Comparison of ENCODE assay signal across 14 cellular contexts in the genomic region with DNA sequence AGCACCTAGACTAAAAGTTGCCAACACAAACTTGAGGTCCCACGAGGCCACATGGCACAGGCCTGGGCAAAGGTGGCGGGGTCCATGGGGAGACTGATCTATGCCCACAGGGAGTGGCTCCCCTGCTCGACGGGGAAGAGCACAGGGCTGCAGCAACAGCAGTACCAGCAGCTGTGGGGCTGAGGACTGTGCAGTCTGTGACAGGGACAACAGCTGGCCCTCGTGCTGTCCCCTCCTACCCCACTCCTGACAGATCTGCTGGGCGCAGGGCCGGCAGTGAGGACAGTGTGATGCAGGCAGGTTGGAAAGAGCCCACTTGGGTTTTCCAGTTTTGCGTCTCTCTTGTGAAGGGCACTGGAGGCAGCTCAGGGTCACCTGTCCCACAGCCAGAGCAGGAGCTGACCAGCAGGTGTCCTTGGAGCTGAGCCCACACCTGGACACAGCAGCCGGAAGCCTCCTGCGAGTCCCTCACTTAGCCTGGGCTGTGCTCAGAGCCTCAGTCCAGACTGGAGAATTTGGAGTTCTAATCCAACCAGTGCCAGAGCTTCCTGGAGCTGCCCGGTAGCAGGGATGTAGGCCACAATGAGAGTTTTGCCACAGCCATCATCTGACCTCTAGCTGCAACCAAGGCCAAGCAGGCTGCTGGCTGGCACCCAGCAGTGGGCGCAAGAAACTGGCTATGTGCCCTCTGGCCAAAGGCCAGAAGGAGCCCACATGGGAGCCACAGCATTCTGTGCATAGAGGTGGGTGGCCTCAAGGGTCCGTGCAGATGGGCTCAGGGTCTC. TPM values are rescaled to one million over a fixed set of nuclear protein-coding genes. Genes with fewer than 3 reads are reported as not detected.
DNase-seq lines count a peak whose midpoint lies in the region; ATAC-seq and TF ChIP-seq lines count a peak whose summit lies in the region.
"Had no signal": no experiment of that assay in that cellular context is flagged by ENCODE, and none has a peak within 500 bp of the region (broad histone marks: within the 10 kb centered on the region; RNA-seq: fewer than 3 reads in every experiment).

No MANE protein-coding gene starts in this region.

- H3K4me3 ChIP-seq in BLaER1 treated with 17β-estradiol and CSF1 and Interleukin-3, amounts not matched to agents 10 nM and 100 nM: no peak overlapping the region
- H3K4me3 ChIP-seq in HCT116 (replicated peaks in 1 of 2; ENCODE audit: low read depth in 1 of 2, low read length in 2 of 2) (no peak overlapping the region), trophoblast cell (ENCODE audit: low read depth, low read length) (no peak overlapping the region)
- H3K4me3 ChIP-seq: vagina had no signal

- BruUV-seq in HCT116 (replicated peaks; lab: Mats Ljungman, UMichigan): no TSS peak

- H3K79me1 ChIP-seq in trophoblast cell (ENCODE audit: low read length): peaks cover 12% of the 10 kb centered on the region

- H3K9me3 Mint-ChIP-seq in CD4-positive, alpha-beta T cell: no peaks in the 10 kb centered on the region
- H3K9me3 Mint-ChIP-seq: activated CD4-positive, alpha-beta T cell treated with anti-CD3 and anti-CD28 coated beads, Interleukin-2, amount 10 ng/mL, durations not matched to agents 24 days and 14 days; activated naive CD4-positive, alpha-beta T cell treated with anti-CD3 and anti-CD28 coated beads, Interleukin-2, amount 50 U/mL, for 24 hours had no signal

- H2BK120ac ChIP-seq in trophoblast cell (ENCODE audit: insufficient read depth, low read length, poor library complexity): no peak overlapping the region

- H3K4me1 Mint-ChIP-seq in CD4-positive, alpha-beta T cell (ENCODE audit: low read depth): peaks cover 12% of the 10 kb centered on the region

- no peak overlapping the region for H4K8ac ChIP-seq in trophoblast cell (ENCODE audit: low read depth, low read length)

- H3K9me2 ChIP-seq in HCT116 (ENCODE audit: insufficient read depth): no peaks in the 10 kb centered on the region

- no CpG with 5 or more reads among the region's 13 CpGs for WGBS in trophoblast cell (ENCODE audit: extremely low coverage, insufficient coverage, insufficient read length)

- H3K23ac ChIP-seq in trophoblast cell (ENCODE audit: low read length): no peak overlapping the region

- H3K18ac ChIP-seq in trophoblast cell (ENCODE audit: low read length): no peak overlapping the region

- no peak overlapping the region for H3K14ac ChIP-seq in trophoblast cell (ENCODE audit: low read length)

- H4K91ac ChIP-seq in trophoblast cell (ENCODE audit: low read depth, low read length): no peak overlapping the region

- H3K9ac ChIP-seq in BLaER1 treated with 17β-estradiol and CSF1 and Interleukin-3, amounts not matched to agents 10 nM and 100 nM: peak overlapping the region in 9 of 11 experiments; percentile 8 to 50 (median 31); a peak in 15 of 22 replicates
- no peak overlapping the region for H3K9ac ChIP-seq in HCT116 (ENCODE audit: low read length)
- no peak overlapping the region for H3K9ac ChIP-seq in trophoblast cell (ENCODE audit: low read length)

- H2AFZ ChIP-seq in HCT116 (ENCODE audit: low read depth, low read length, poor library complexity, severe bottlenecking): no peak overlapping the region
- no peak overlapping the region for H2AFZ ChIP-seq in trophoblast cell (ENCODE audit: insufficient read depth, low read length, poor library complexity)

- no peak overlapping the region for H2BK12ac ChIP-seq in trophoblast cell (ENCODE audit: low read length)

- TF ChIP-seq RAD21 in HCT116 (IDR thresholded peaks at IDR 0.05; ENCODE audit: low read depth): no peak

- ATAC-seq in HCT116 (no peak), GM18861 (IDR thresholded peaks at IDR 0.05; ENCODE audit: unreplicated experiment) (no peak)
- ATAC-seq in CD4-positive, alpha-beta T cell (ENCODE audit: poor library complexity): no peak

- no peak overlapping the region for H3K27ac Mint-ChIP-seq in CD4-positive, alpha-beta T cell
- H3K27ac Mint-ChIP-seq: activated CD4-positive, alpha-beta T cell treated with anti-CD3 and anti-CD28 coated beads, Interleukin-2, amount 10 ng/mL, durations not matched to agents 24 days and 14 days had no signal

- H3K9me3 ChIP-seq in BLaER1 treated with 17β-estradiol and CSF1 and Interleukin-3, amounts not matched to agents 10 nM and 100 nM (replicated peaks in 1 of 11): no peaks in the 10 kb centered on the region
- H3K9me3 ChIP-seq in HCT116 (ENCODE audit: control insufficient read depth in 1 of 2, insufficient read depth in 1 of 2, low read depth in 1 of 2, low read length in 2 of 2) (no peaks in the 10 kb centered on the region), trophoblast cell (ENCODE audit: insufficient read depth, low read depth, low read length) (no peaks in the 10 kb centered on the region)
- H3K9me3 ChIP-seq in CD4-positive, alpha-beta T cell (ENCODE audit: control insufficient read depth, low read length): no peaks in the 10 kb centered on the region
- H3K9me3 ChIP-seq: vagina had no signal

- no peak overlapping the region for H2AK5ac ChIP-seq in trophoblast cell (ENCODE audit: low read length)

- intact Hi-C loops in HCT116 (cut with micrococcal nuclease): no loop called here
- intact Hi-C loops in CD4-positive, alpha-beta T cell (cut with DNase I, micrococcal nuclease): no loop called here

- no peak overlapping the region for H2BK5ac ChIP-seq in trophoblast cell (ENCODE audit: low read depth, low read length, poor library complexity)

- peak overlapping the region in 10 of 11 experiments; percentile 29 to 63 (median 49); a peak in 20 of 22 replicates for H3K27ac ChIP-seq in BLaER1 treated with 17β-estradiol and CSF1 and Interleukin-3, amounts not matched to agents 10 nM and 100 nM
- H3K27ac ChIP-seq in HCT116 (ENCODE audit: low read depth, low read length): peak overlapping the region; percentile 41; the same call in 1 of the 2 replicates
- H3K27ac ChIP-seq in cingulate gyrus (ENCODE audit: low read depth, low read length): peak overlapping the region; percentile 89
- H3K27ac ChIP-seq in trophoblast cell (ENCODE audit: low read depth, low read length): no peak overlapping the region
- no peak overlapping the region for H3K27ac ChIP-seq in CD4-positive, alpha-beta T cell (ENCODE audit: low read depth, low read length)
- H3K27ac ChIP-seq: vagina had no signal

- no peak overlapping the region for H4K12ac ChIP-seq in trophoblast cell (ENCODE audit: low read depth, low read length)

- H3K4me3 Mint-ChIP-seq in CD4-positive, alpha-beta T cell: no peak overlapping the region
- H3K4me3 Mint-ChIP-seq: activated CD4-positive, alpha-beta T cell treated with anti-CD3 and anti-CD28 coated beads, Interleukin-2, amount 10 ng/mL, durations not matched to agents 24 days and 14 days; activated naive CD4-positive, alpha-beta T cell treated with anti-CD3 and anti-CD28 coated beads, Interleukin-2, amount 50 U/mL, for 24 hours had no signal

- H3K4ac ChIP-seq in trophoblast cell (ENCODE audit: low read depth, low read length): no peak overlapping the region

- peaks cover 40% of the 10 kb centered on the region for H3K36me3 Mint-ChIP-seq in CD4-positive, alpha-beta T cell (ENCODE audit: low read depth)

- peaks cover 16% of the 10 kb centered on the region for H3K27me3 Mint-ChIP-seq in CD4-positive, alpha-beta T cell
- H3K27me3 Mint-ChIP-seq: progenitor cell of endocrine pancreas had no signal

- POLR2A ChIA-PET in HCT116 (lab: Charles Lee): interaction anchor here (0.5 to 0.6 kb wide), 2 partner anchors 68 to 148 kb away, joined by 3 to 5 read pairs; no protein-coding TSS in a partner anchor
- POLR2A ChIA-PET in CD4-positive, alpha-beta T cell (lab: Charles Lee): no interaction called here

- CTCF ChIA-PET in HCT116 (lab: Charles Lee): interaction anchor here (1.0 to 1.1 kb wide), 2 partner anchors 12 to 18 kb away, joined by 3 read pairs; no protein-coding TSS in a partner anchor
- CTCF ChIA-PET in CD4-positive, alpha-beta T cell (lab: Charles Lee): no interaction called here

- peak overlapping the region; percentile 59 to 99 (median 77) for H3K4me2 ChIP-seq in BLaER1 treated with 17β-estradiol and CSF1 and Interleukin-3, amounts not matched to agents 10 nM and 100 nM
- peak overlapping the region; percentile 10; the same call in 1 of the 2 replicates for H3K4me2 ChIP-seq in HCT116 (ENCODE audit: low read length)
- no peak overlapping the region for H3K4me2 ChIP-seq in trophoblast cell (ENCODE audit: low read length)

- peaks cover 30 to 63% (median 57%) of the 10 kb centered on the region in 11 experiments for H4K20me1 ChIP-seq in BLaER1 treated with 17β-estradiol and CSF1 and Interleukin-3, amounts not matched to agents 10 nM and 100 nM
- H4K20me1 ChIP-seq in HCT116 (ENCODE audit: insufficient read depth): peaks cover 8% of the 10 kb centered on the region; the same call in 1 of the 2 replicates

- H3K4me1 ChIP-seq in BLaER1 treated with 17β-estradiol and CSF1 and Interleukin-3, amounts not matched to agents 10 nM and 100 nM: peaks cover 47 to 66% (median 51%) of the 10 kb centered on the region in 10 experiments
- H3K4me1 ChIP-seq in HCT116 (ENCODE audit: control insufficient read depth in 1 of 2, insufficient read depth in 2 of 2, low read length in 2 of 2) (peaks cover 23 to 31% of the 10 kb centered on the region in 2 experiments), trophoblast cell (ENCODE audit: control insufficient read depth in 1 of 2, insufficient read depth in 2 of 2, low read length in 2 of 2) (peaks cover 7 to 10% of the 10 kb centered on the region in 2 experiments)

- DNase-seq in HCT116 (ENCODE audit: low read depth, low spot score) (no peak), trophoblast cell (peak; percentile 37 to 44), HPDE6-E6E7 (ENCODE audit: extremely low spot score) (no peak), NCI-H1417 treated with DMSO at 0.1 percent for 48 hours (lab: John Stamatoyannopoulos, UW) (no peak)
- DNase-seq in CD4-positive, alpha-beta T cell: no peak
- DNase-seq: activated CD4-positive, alpha-beta T cell treated with anti-CD3 and anti-CD28 coated beads, Interleukin-2, amount 10 ng/mL, durations not matched to agents 24 days and 14 days; COR-L47 had no signal

- no peak for TF ChIP-seq POLR2A in HCT116 (IDR thresholded peaks at IDR 0.05; ENCODE audit: borderline replicate concordance, extremely low read depth, insufficient read depth, insufficient read length)

- H3K36me3 ChIP-seq in BLaER1 treated with 17β-estradiol and CSF1 and Interleukin-3, amounts not matched to agents 10 nM and 100 nM: peaks cover 33 to 39% (median 35%) of the 10 kb centered on the region in 11 experiments
- H3K36me3 ChIP-seq in HCT116 (ENCODE audit: control insufficient read depth in 1 of 2, insufficient read depth in 2 of 2, low read length in 2 of 2): peaks cover 16 to 21% of the 10 kb centered on the region in 2 experiments
- peaks cover 27 to 32% of the 10 kb centered on the region in 2 experiments for H3K36me3 ChIP-seq in trophoblast cell (ENCODE audit: control insufficient read depth in 1 of 2, insufficient read depth in 2 of 2, low read length in 2 of 2)

- TF ChIP-seq CTCF in HCT116 (IDR thresholded peaks at IDR 0.05 in 2 of 3, conservative IDR thresholded peaks at IDR 0.05 in 1 of 3; ENCODE audit: borderline replicate concordance in 1 of 3, insufficient read depth in 1 of 3, low read depth in 2 of 3, low read length in 2 of 3): no peak
- TF ChIP-seq CTCF in CD4-positive, alpha-beta T cell (IDR thresholded peaks at IDR 0.05): no peak

- RAD21 ChIA-PET in HCT116 (lab: Charles Lee; ENCODE audit: low non-redundant PET in 1 of 2, low total read pairs in 2 of 2, uncharacterized antibody in 2 of 2, unreplicated experiment in 2 of 2): interaction anchor here in 1 of 2 experiments (0.6 to 1.1 kb wide), 2 partner anchors 41 to 53 kb away, joined by 3 read pairs; no protein-coding TSS in a partner anchor

- H3K27me3 ChIP-seq in BLaER1 treated with 17β-estradiol and CSF1 and Interleukin-3, amounts not matched to agents 10 nM and 100 nM: peaks cover 0 to 32% (median 29%) of the 10 kb centered on the region in 11 experiments; a peak in 18 of 22 replicates
- H3K27me3 ChIP-seq in HCT116 (ENCODE audit: insufficient read depth, low read length) (no peaks in the 10 kb centered on the region), trophoblast cell (ENCODE audit: insufficient read depth, low read length) (no peaks in the 10 kb centered on the region)
- H3K27me3 ChIP-seq in CD4-positive, alpha-beta T cell (ENCODE audit: control insufficient read depth, insufficient read depth, low read length): peaks cover 8% of the 10 kb centered on the region
- H3K27me3 ChIP-seq: vagina had no signal

- H3K79me2 ChIP-seq in HCT116 (ENCODE audit: insufficient read depth, low read length) (peaks cover 7% of the 10 kb centered on the region; the same call in 1 of the 2 replicates), trophoblast cell (ENCODE audit: control insufficient read depth, insufficient read depth, low read length, poor library complexity) (peaks cover 5% of the 10 kb centered on the region)

RNA-seq across cellular contexts. Expression of gene GAS2L1, which starts 3.6 kb away (rescaled TPM):
- 29.4 TPM for total RNA-seq in HCT116 (2021; ENCODE audit: unreplicated experiment)
- 21.6 and 22.7 TPM in 2 replicates for polyA plus RNA-seq in HCT116 (2012)
- 14.6 and 14.7 TPM in 2 replicates for polyA plus RNA-seq in trophoblast cell (2013)
- under 1 TPM; 0.28 to 0.77 TPM for total RNA-seq in CD4-positive, alpha-beta T cell

RNA-seq across cellular contexts. Expression of gene RASL10A, which starts 12.6 kb away (rescaled TPM):
- total RNA-seq in HCT116 (2021; ENCODE audit: unreplicated experiment): 0.96 TPM
- 0.70 and 0.73 TPM in 2 replicates for polyA plus RNA-seq in HCT116 (2012)
- polyA plus RNA-seq in trophoblast cell (2013): 1.1 and 1.2 TPM in 2 replicates
- under 1 TPM; 0.30 to 0.36 TPM for total RNA-seq in CD4-positive, alpha-beta T cell
- total RNA-seq: NCI-H460, vagina had no signal

RNA-seq across cellular contexts. Expression of gene EWSR1, which starts 34.8 kb away (rescaled TPM):
- 335 TPM for total RNA-seq in HCT116 (2021; ENCODE audit: unreplicated experiment)
- polyA plus RNA-seq in HCT116 (2012): 335 and 364 TPM in 2 replicates
- polyA plus RNA-seq in trophoblast cell (2013): 256 and 260 TPM in 2 replicates
- total RNA-seq in CD4-positive, alpha-beta T cell: 100 to 1,000 TPM; 292 to 309 TPM

RNA-seq across cellular contexts. Expression of gene RHBDD3, which starts 35.1 kb away (rescaled TPM):
- 30.2 TPM for total RNA-seq in HCT116 (2021; ENCODE audit: unreplicated experiment)
- 17.0 and 17.4 TPM in 2 replicates for polyA plus RNA-seq in HCT116 (2012)
- polyA plus RNA-seq in trophoblast cell (2013): 25.9 and 28.0 TPM in 2 replicates
- 10 to 100 TPM in 1 of 2 experiments, 1 to 10 TPM in 1; 9.0 to 11.7 TPM for total RNA-seq in CD4-positive, alpha-beta T cell

Comparison
In these comparisons a context has a peak if more than half of its experiments do, and no peak if none do; other contexts are left out.
1. H3K27ac ChIP-seq: peak in BLaER1 treated with 17β-estradiol and CSF1 and Interleukin-3, amounts not matched to agents 10 nM and 100 nM (10 of 11), HCT116 (single experiment) and cingulate gyrus (single experiment); none in trophoblast cell (single experiment) and CD4-positive, alpha-beta T cell (single experiment).
2. H3K9ac ChIP-seq: peak in BLaER1 treated with 17β-estradiol and CSF1 and Interleukin-3, amounts not matched to agents 10 nM and 100 nM (9 of 11); none in HCT116 (single experiment) and trophoblast cell (single experiment).
3. DNase-seq: peak in trophoblast cell (2 of 2); none in HCT116 (single experiment), HPDE6-E6E7 (single experiment), NCI-H1417 treated with DMSO at 0.1 percent for 48 hours (single experiment) and CD4-positive, alpha-beta T cell (0 of 10).
4. RNA of gene GAS2L1, which starts 3.6 kb away (total RNA-seq): 29.4 TPM in HCT116 (single experiment); 0.28 to 0.77 TPM in CD4-positive, alpha-beta T cell; every median in the first group is over 10 times any median in the second.